Comparison of ENCODE assay signal across 1 cellular context in genomic region chr9:5493597-5494511, GRCh38.
TF ChIP-seq lines count a peak whose summit lies in the region.

No MANE protein-coding gene starts in this region.

TF ChIP-seq in SK-N-SH, 30 proteins besides CTCF, POLR2A, EP300 and RAD21 (continued from another document):
- TF ChIP-seq REST (IDR thresholded peaks at IDR 0.05; ENCODE audit: low read depth, low read length) = no peak
